19 cellular contexts compared by ENCODE assay signal in the genomic region with DNA sequence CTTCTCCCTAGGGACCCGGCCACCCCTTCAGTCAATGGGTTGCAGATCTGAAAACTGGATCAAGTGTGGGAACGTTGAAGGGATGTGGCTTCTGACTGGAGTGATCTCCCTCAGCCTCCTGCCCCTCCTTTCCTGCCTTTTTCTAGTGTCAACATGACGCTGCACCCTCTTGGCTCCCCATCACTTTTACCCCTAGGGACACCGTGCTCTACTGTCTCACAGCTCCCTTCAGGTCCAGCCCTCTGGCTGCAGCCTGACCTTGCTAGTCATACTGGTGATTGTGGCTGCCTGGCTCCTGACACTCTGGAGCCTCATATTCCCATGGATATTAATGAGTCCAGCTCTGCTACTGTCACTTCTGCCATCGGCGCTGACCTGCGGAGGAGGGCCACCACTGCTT. TPM values are rescaled to one million over a fixed set of nuclear protein-coding genes. Genes with fewer than 3 reads are reported as not detected.
A peak's percentile ranks its signal among the peaks of the same experiment; 100 is the strongest.
DNase-seq lines count a peak whose midpoint lies in the region; ATAC-seq and TF ChIP-seq lines count a peak whose summit lies in the region.
"Had no signal": no experiment of that assay in that cellular context is flagged by ENCODE, and none has a peak within 500 bp of the region (broad histone marks: within the 10 kb centered on the region; RNA-seq: fewer than 3 reads in every experiment).

No MANE protein-coding gene starts in this region.

- H3K9me3 Mint-ChIP-seq in type B pancreatic cell = no peaks in the 10 kb centered on the region
- H3K9me3 Mint-ChIP-seq: CD14-positive monocyte; CD8-positive, alpha-beta T cell; HFFc6 had no signal

- H2BK5ac ChIP-seq in mesenchymal stem cell (ENCODE audit: low read depth, low read length, poor library complexity, severe bottlenecking) = no peak overlapping the region

- H3K36me3 ChIP-seq in mesenchymal stem cell (ENCODE audit: control insufficient read depth in 1 of 2, insufficient read depth in 2 of 2, low read depth in 1 of 2, low read length in 2 of 2) = no peaks in the 10 kb centered on the region
- H3K36me3 ChIP-seq: BLaER1 had no signal

- H3K27ac Mint-ChIP-seq in type B pancreatic cell = no peak overlapping the region
- H3K27ac Mint-ChIP-seq: HFFc6 had no signal

- no peak overlapping the region for H2BK15ac ChIP-seq in mesenchymal stem cell (ENCODE audit: low read depth, poor library complexity, severe bottlenecking)

- H3K4ac ChIP-seq in mesenchymal stem cell (ENCODE audit: low read depth in 1 of 2, low read length in 2 of 2) = peak overlapping the region in 1 of 2 experiments; percentile 40

- H2BK12ac ChIP-seq in mesenchymal stem cell (ENCODE audit: low read length in 2 of 2) = peak overlapping the region; percentile 10 to 28

- H3K4me3 Mint-ChIP-seq in type B pancreatic cell = no peak overlapping the region
- H3K4me3 Mint-ChIP-seq: CD14-positive monocyte; CD8-positive, alpha-beta T cell; HFFc6 had no signal

- H4K8ac ChIP-seq in mesenchymal stem cell (ENCODE audit: low read length) = peak overlapping the region; percentile 55

- H4K91ac ChIP-seq in mesenchymal stem cell (ENCODE audit: low read length) = no peak overlapping the region

- no peak overlapping the region for H3K27ac ChIP-seq in mesenchymal stem cell (ENCODE audit: low read length, poor library complexity, severe bottlenecking)
- H3K27ac ChIP-seq: BLaER1, GM23248, HL-60 had no signal

- no peak for TF ChIP-seq CTCF in type B pancreatic cell (conservative IDR thresholded peaks at IDR 0.05)

- H3K27me3 ChIP-seq in mesenchymal stem cell (ENCODE audit: control insufficient read depth in 1 of 2, insufficient read depth in 1 of 2, low read length in 2 of 2) = peaks cover 12 to 26% of the 10 kb centered on the region in 2 experiments
- H3K27me3 ChIP-seq: BLaER1 had no signal

- H3K9ac ChIP-seq in mesenchymal stem cell (ENCODE audit: low read length) = no peak overlapping the region
- H3K9ac ChIP-seq: BLaER1, GM23248 had no signal

- no peak for ATAC-seq in left cardiac atrium
- ATAC-seq: CD8-positive, alpha-beta T cell; HCT116 had no signal

- H3K4me1 ChIP-seq in mesenchymal stem cell (ENCODE audit: control insufficient read depth, insufficient read depth, low read depth, low read length) = peaks cover 6% of the 10 kb centered on the region

- no peak overlapping the region for H3K4me2 ChIP-seq in mesenchymal stem cell (ENCODE audit: low read length, poor library complexity, severe bottlenecking)
- H3K4me2 ChIP-seq: BLaER1 had no signal

- H3K9me3 ChIP-seq in mesenchymal stem cell (ENCODE audit: control insufficient read depth, low read length) = no peaks in the 10 kb centered on the region
- H3K9me3 ChIP-seq: BLaER1 had no signal

- DNase-seq in activated effector memory CD4-positive, alpha-beta T cell treated with anti-CD3 and anti-CD28 coated beads, Interleukin-2, amount 50 U/mL, for 16 hours = peak; percentile 22
- no peak for DNase-seq in activated effector memory CD4-positive, alpha-beta T cell treated with Interleukin-2 at 50 U/mL for 16 hours
- DNase-seq in NCI-H69 (lab: John Stamatoyannopoulos, UW) (peak; percentile 28), mesenchymal stem cell (no peak), DMS114 treated with DMSO at 0.1 percent for 48 hours (lab: John Stamatoyannopoulos, UW; ENCODE audit: unreplicated experiment) (no peak), type B pancreatic cell (ENCODE audit: extremely low spot score, unreplicated experiment) (no peak), left cardiac atrium (no peak)
- no peak for DNase-seq in stimulated activated CD4-positive, alpha-beta T cell treated with anti-CD3 and anti-CD28 coated beads, Interleukin-4, amount 100 ng/mL, for 1 hour
- DNase-seq: 8988T; Calu3; CD8-positive, alpha-beta T cell; DMS53; GM23248; H7; HFFc6 had no signal

- H3K14ac ChIP-seq in mesenchymal stem cell (ENCODE audit: low read length in 2 of 2) = no peak overlapping the region

- H3K79me1 ChIP-seq in mesenchymal stem cell (replicated peaks; ENCODE audit: low read length, poor library complexity, severe bottlenecking) = no peaks in the 10 kb centered on the region

- peaks cover 14% of the 10 kb centered on the region for H3K4me1 Mint-ChIP-seq in type B pancreatic cell (ENCODE audit: unreplicated experiment)

- WGBS in mesenchymal stem cell = 92% methylated on average over 7 of the region's 7 CpGs

- no peak overlapping the region for H3K18ac ChIP-seq in mesenchymal stem cell (ENCODE audit: low read depth in 1 of 2, low read length in 2 of 2)

- H2AK5ac ChIP-seq in mesenchymal stem cell (ENCODE audit: low read length, severe bottlenecking) = no peak overlapping the region

- no peaks in the 10 kb centered on the region for H3K27me3 Mint-ChIP-seq in type B pancreatic cell

- intact Hi-C loops in left cardiac atrium (cut with DNase I) = no loop called here

- H3K4me3 ChIP-seq in mesenchymal stem cell (ENCODE audit: insufficient read depth in 1 of 2, low read depth in 1 of 2, low read length in 2 of 2) = no peak overlapping the region
- H3K4me3 ChIP-seq: BLaER1, GM23248 had no signal

- H3K23ac ChIP-seq in mesenchymal stem cell (ENCODE audit: low read length in 2 of 2) = no peak overlapping the region

- no peaks in the 10 kb centered on the region for H3K36me3 Mint-ChIP-seq in type B pancreatic cell
- H3K36me3 Mint-ChIP-seq: CD14-positive monocyte; CD8-positive, alpha-beta T cell had no signal

- H2BK120ac ChIP-seq in mesenchymal stem cell (ENCODE audit: low read depth, low read length) = no peak overlapping the region

- no peak overlapping the region for H2AFZ ChIP-seq in mesenchymal stem cell (ENCODE audit: low read depth, low read length)
- H2AFZ ChIP-seq: GM23248 had no signal

RNA-seq across cellular contexts. Expression of a gene that starts 51.5 kb away (rescaled TPM):
- polyA plus RNA-seq in mesenchymal stem cell (2013, experiment 1 of 2) = 30.7 TPM
- polyA plus RNA-seq in mesenchymal stem cell (2013, experiment 2 of 2) = 32.3 TPM
- total RNA-seq in type B pancreatic cell (ENCODE audit: low replicate concordance) (16.3 and 31.8 TPM in 2 replicates), left cardiac atrium (100 to 1,000 TPM; 116 to 118 TPM)

Comparison
In these comparisons a context has a peak if more than half of its experiments do, and no peak if none do; other contexts are left out.
1. DNase-seq: peak in activated effector memory CD4-positive, alpha-beta T cell treated with anti-CD3 and anti-CD28 coated beads, Interleukin-2, amount 50 U/mL, for 16 hours (single experiment) and NCI-H69 (single experiment); none in activated effector memory CD4-positive, alpha-beta T cell treated with Interleukin-2 at 50 U/mL for 16 hours (single experiment), mesenchymal stem cell (single experiment), DMS114 treated with DMSO at 0.1 percent for 48 hours (single experiment), type B pancreatic cell (single experiment), left cardiac atrium (single experiment) and stimulated activated CD4-positive, alpha-beta T cell treated with anti-CD3 and anti-CD28 coated beads, Interleukin-4, amount 100 ng/mL, for 1 hour (single experiment).